1 cellular context compared by ENCODE assay signal in genomic region chr21:37370152-37371040, GRCh38.
TF ChIP-seq lines count a peak whose summit lies in the region.

No MANE protein-coding gene starts in this region.

TF ChIP-seq in GM12878, 131 proteins besides CTCF, POLR2A, EP300 and RAD21 (continued from another document):
- TF ChIP-seq ATF3 (IDR thresholded peaks at IDR 0.05; ENCODE audit: borderline replicate concordance, extremely low read depth, low read depth, low read length) (no peak), POU2F2 (IDR thresholded peaks at IDR 0.05; ENCODE audit: borderline replicate concordance, low read depth, low read length) (no peak), KLF5 (IDR thresholded peaks at IDR 0.05; ENCODE audit: partially characterized antibody) (no peak), MEF2A (IDR thresholded peaks at IDR 0.05; ENCODE audit: insufficient read depth, low read depth, low read length) (no peak), CHD1 (IDR thresholded peaks at IDR 0.05; ENCODE audit: low read depth, low read length) (no peak), CREM (IDR thresholded peaks at IDR 0.05; ENCODE audit: low read depth) (peak; percentile 51; the same call in 1 of the 2 replicates), SMC3 (IDR thresholded peaks at IDR 0.05; ENCODE audit: borderline replicate concordance, low read length) (no peak), ZZZ3 (IDR thresholded peaks at IDR 0.05; ENCODE audit: control insufficient read depth, insufficient read length, low read depth) (no peak), RCOR1 (conservative IDR thresholded peaks at IDR 0.05; ENCODE audit: low read depth, low read length) (no peak), TCF12 (IDR thresholded peaks at IDR 0.05; ENCODE audit: low read depth, low read length) (no peak), TBL1XR1 (IDR thresholded peaks at IDR 0.05; ENCODE audit: low read depth, low read length) (peak; percentile 62; the same call in 1 of the 2 replicates), ZNF384 (IDR thresholded peaks at IDR 0.05; ENCODE audit: borderline replicate concordance, low read depth, low read length) (no peak), ASH2L (IDR thresholded peaks at IDR 0.05; ENCODE audit: borderline replicate concordance, low read depth) (no peak), RB1 (IDR thresholded peaks at IDR 0.05; ENCODE audit: borderline replicate concordance) (no peak), NBN (IDR thresholded peaks at IDR 0.05) (no peak), TCF3 (IDR thresholded peaks at IDR 0.05; ENCODE audit: borderline replicate concordance, insufficient read depth, low read depth, low read length) (no peak), GABPA (IDR thresholded peaks at IDR 0.05; ENCODE audit: low read depth) (0 out of 2 replicates have a peak, but pooled peaks have one; percentile 34), TARDBP (IDR thresholded peaks at IDR 0.05; ENCODE audit: borderline replicate concordance) (no peak), MLLT1 (IDR thresholded peaks at IDR 0.05) (0 out of 2 replicates have a peak, but pooled peaks have one; percentile 22), ESRRA (IDR thresholded peaks at IDR 0.05; ENCODE audit: low read length) (no peak), CBFB (IDR thresholded peaks at IDR 0.05; ENCODE audit: low read depth) (0 out of 2 replicates have a peak, but pooled peaks have one; percentile 33), RELB (IDR thresholded peaks at IDR 0.05; ENCODE audit: low read depth) (peak; percentile 38; the same call in 1 of the 2 replicates), ATF7 (IDR thresholded peaks at IDR 0.05; ENCODE audit: low read depth) (peak; percentile 54; the same call in 1 of the 2 replicates), ETV6 (conservative IDR thresholded peaks at IDR 0.05 in 1 of 2, IDR thresholded peaks at IDR 0.05 in 1 of 2; ENCODE audit: borderline replicate concordance in 1 of 2, low read depth in 1 of 2) (0 out of 4 replicates have a peak, but pooled peaks of 1 of the 2 experiments have one; percentile 23), IRF5 (IDR thresholded peaks at IDR 0.05; ENCODE audit: borderline replicate concordance) (no peak), RFX5 (IDR thresholded peaks at IDR 0.05; ENCODE audit: low read depth, low read length) (no peak), SP1 (IDR thresholded peaks at IDR 0.05; ENCODE audit: low read depth, low read length) (no peak), BMI1 (IDR thresholded peaks at IDR 0.05; ENCODE audit: borderline replicate concordance) (no peak), ZBED1 (IDR thresholded peaks at IDR 0.05; ENCODE audit: borderline replicate concordance) (peak; percentile 42; the same call in 1 of the 2 replicates), JUNB (IDR thresholded peaks at IDR 0.05) (peak; percentile 41), E4F1 (IDR thresholded peaks at IDR 0.05; ENCODE audit: borderline replicate concordance, partially characterized antibody) (no peak), ATF2 (IDR thresholded peaks at IDR 0.05; ENCODE audit: low read length) (peak; percentile 26; the same call in 1 of the 2 replicates), PML (IDR thresholded peaks at IDR 0.05; ENCODE audit: low read length) (no peak), MEF2B (IDR thresholded peaks at IDR 0.05; ENCODE audit: partially characterized antibody, poor library complexity, severe bottlenecking) (no peak), RUNX3 (IDR thresholded peaks at IDR 0.05; ENCODE audit: low read length) (peak; percentile 68; the same call in 1 of the 2 replicates), BHLHE40 (IDR thresholded peaks at IDR 0.05; ENCODE audit: borderline replicate concordance in 1 of 2, low read depth in 2 of 2, low read length in 1 of 2) (peak in 1 of 2 experiments; percentile 50; a peak in 2 of 4 replicates), RAD51 (IDR thresholded peaks at IDR 0.05) (no peak; the same call in 1 of the 2 replicates), DPF2 (IDR thresholded peaks at IDR 0.05) (no peak), RBBP5 (conservative IDR thresholded peaks at IDR 0.05) (no peak), IKZF2 (IDR thresholded peaks at IDR 0.05) (no peak; a peak in 1 of 4 replicates), MTA3 (IDR thresholded peaks at IDR 0.05; ENCODE audit: borderline replicate concordance, low read length) (no peak), HDAC2 (IDR thresholded peaks at IDR 0.05) (no peak), SIN3A (IDR thresholded peaks at IDR 0.05; ENCODE audit: low read depth, low read length) (peak; percentile 81; the same call in 1 of the 2 replicates)
- TF ChIP-seq, protein P1, sequence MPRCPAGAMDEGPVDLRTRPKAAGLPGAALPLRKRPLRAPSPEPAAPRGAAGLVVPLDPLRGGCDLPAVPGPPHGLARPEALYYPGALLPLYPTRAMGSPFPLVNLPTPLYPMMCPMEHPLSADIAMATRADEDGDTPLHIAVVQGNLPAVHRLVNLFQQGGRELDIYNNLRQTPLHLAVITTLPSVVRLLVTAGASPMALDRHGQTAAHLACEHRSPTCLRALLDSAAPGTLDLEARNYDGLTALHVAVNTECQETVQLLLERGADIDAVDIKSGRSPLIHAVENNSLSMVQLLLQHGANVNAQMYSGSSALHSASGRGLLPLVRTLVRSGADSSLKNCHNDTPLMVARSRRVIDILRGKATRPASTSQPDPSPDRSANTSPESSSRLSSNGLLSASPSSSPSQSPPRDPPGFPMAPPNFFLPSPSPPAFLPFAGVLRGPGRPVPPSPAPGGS (IDR thresholded peaks at IDR 0.05; ENCODE audit: borderline replicate concordance, insufficient read depth, low read depth, low read length, poor library complexity, severe bottlenecking), result no peak
- TF ChIP-seq, protein P2, sequence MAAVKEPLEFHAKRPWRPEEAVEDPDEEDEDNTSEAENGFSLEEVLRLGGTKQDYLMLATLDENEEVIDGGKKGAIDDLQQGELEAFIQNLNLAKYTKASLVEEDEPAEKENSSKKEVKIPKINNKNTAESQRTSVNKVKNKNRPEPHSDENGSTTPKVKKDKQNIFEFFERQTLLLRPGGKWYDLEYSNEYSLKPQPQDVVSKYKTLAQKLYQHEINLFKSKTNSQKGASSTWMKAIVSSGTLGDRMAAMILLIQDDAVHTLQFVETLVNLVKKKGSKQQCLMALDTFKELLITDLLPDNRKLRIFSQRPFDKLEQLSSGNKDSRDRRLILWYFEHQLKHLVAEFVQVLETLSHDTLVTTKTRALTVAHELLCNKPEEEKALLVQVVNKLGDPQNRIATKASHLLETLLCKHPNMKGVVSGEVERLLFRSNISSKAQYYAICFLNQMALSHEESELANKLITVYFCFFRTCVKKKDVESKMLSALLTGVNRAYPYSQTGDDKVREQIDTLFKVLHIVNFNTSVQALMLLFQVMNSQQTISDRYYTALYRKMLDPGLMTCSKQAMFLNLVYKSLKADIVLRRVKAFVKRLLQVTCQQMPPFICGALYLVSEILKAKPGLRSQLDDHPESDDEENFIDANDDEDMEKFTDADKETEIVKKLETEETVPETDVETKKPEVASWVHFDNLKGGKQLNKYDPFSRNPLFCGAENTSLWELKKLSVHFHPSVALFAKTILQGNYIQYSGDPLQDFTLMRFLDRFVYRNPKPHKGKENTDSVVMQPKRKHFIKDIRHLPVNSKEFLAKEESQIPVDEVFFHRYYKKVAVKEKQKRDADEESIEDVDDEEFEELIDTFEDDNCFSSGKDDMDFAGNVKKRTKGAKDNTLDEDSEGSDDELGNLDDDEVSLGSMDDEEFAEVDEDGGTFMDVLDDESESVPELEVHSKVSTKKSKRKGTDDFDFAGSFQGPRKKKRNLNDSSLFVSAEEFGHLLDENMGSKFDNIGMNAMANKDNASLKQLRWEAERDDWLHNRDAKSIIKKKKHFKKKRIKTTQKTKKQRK (IDR thresholded peaks at IDR 0.05; ENCODE audit: low read depth, low read length), result no peak
